In the genomic region with DNA sequence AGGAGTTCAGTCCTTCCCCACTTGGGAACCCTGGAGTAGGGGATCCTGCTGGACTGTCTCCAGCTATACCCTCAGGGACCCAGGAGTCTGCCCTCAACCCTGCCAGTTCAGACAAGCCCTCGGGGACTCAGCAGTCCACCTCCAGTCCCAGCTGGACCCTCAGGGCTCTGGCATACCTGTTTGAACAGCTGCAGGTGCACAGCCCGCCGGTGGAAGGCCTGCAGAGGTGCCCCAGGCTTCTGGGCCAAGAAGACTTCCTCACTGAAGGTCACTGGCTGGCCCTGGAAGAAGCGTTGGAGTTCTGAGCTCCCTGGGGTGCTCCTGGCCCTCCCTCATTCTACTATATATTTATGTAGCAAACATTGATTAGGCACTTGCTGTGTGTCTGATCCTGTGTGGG, we compare ENCODE assay signal across 24 cellular contexts. TPM values are rescaled to one million over a fixed set of nuclear protein-coding genes. Genes with fewer than 3 reads are reported as not detected.
DNase-seq lines count a peak whose midpoint lies in the region; ATAC-seq and TF ChIP-seq lines count a peak whose summit lies in the region.
"Had no signal": no experiment of that assay in that cellular context is flagged by ENCODE, and none has a peak within 500 bp of the region (broad histone marks: within the 10 kb centered on the region; RNA-seq: fewer than 3 reads in every experiment).

No MANE protein-coding gene starts in this region.

- H3K4me1 ChIP-seq in body of pancreas (peaks cover 30% of the 10 kb centered on the region), osteoblast (ENCODE audit: insufficient read depth, low read length) (no peaks in the 10 kb centered on the region), SK-N-SH (ENCODE audit: control insufficient read depth in 1 of 2, insufficient read depth in 2 of 2, low read depth in 1 of 2, low read length in 1 of 2) (peaks cover 0 to 14% of the 10 kb centered on the region in 2 experiments; a peak in 1 of 4 replicates), tibial nerve (peaks cover 0 to 18% (median 0%) of the 10 kb centered on the region in 4 donors)
- H3K4me1 ChIP-seq: HAP-1 had no signal

- H3K4me2 ChIP-seq in osteoblast (ENCODE audit: insufficient read depth, low read length) = no peak overlapping the region
- no peak overlapping the region for H3K4me2 ChIP-seq in SK-N-SH

- H3K79me2 ChIP-seq in osteoblast (ENCODE audit: insufficient read depth, low read length) (no peaks in the 10 kb centered on the region), SK-N-SH (ENCODE audit: insufficient read depth) (no peaks in the 10 kb centered on the region)

- H3K36me3 ChIP-seq in body of pancreas (replicated peaks in 1 of 2; ENCODE audit: insufficient read depth in 1 of 2, low read depth in 2 of 2) (no peaks in the 10 kb centered on the region), osteoblast (ENCODE audit: insufficient read depth, low read length) (no peaks in the 10 kb centered on the region), SK-N-SH (replicated peaks in 1 of 2; ENCODE audit: control insufficient read depth in 1 of 2, insufficient read depth in 2 of 2, low read length in 1 of 2) (no peaks in the 10 kb centered on the region), tibial nerve (no peaks in the 10 kb centered on the region)
- H3K36me3 ChIP-seq: HAP-1 had no signal

- no peaks in the 10 kb centered on the region for H3K9me3 ChIP-seq in body of pancreas
- H3K9me3 ChIP-seq in osteoblast (ENCODE audit: low read depth, low read length) = no peaks in the 10 kb centered on the region
- no peaks in the 10 kb centered on the region for H3K9me3 ChIP-seq in SK-N-SH
- H3K9me3 ChIP-seq in tibial nerve = no peaks in the 10 kb centered on the region
- H3K9me3 ChIP-seq: HAP-1 had no signal

- no peak for TF ChIP-seq EP300 in SK-N-SH (IDR thresholded peaks at IDR 0.05; ENCODE audit: borderline replicate concordance in 1 of 2, low read depth in 1 of 2, low read length in 1 of 2)
- no peak for TF ChIP-seq EP300 in tibial nerve (IDR thresholded peaks at IDR 0.05)

- TF ChIP-seq CTCF in body of pancreas (IDR thresholded peaks at IDR 0.05) (no peak), osteoblast (IDR thresholded peaks at IDR 0.05; ENCODE audit: extremely low read depth, low read depth, low read length) (no peak), SK-N-SH (IDR thresholded peaks at IDR 0.05) (no peak), foreskin fibroblast (IDR thresholded peaks at IDR 0.05; ENCODE audit: low read depth, low read length) (no peak), tibial nerve (IDR thresholded peaks at IDR 0.05) (no peak)

- H3K27me3 ChIP-seq in body of pancreas (no peaks in the 10 kb centered on the region), osteoblast (ENCODE audit: insufficient read depth, low read length) (peaks cover 9% of the 10 kb centered on the region), SK-N-SH (ENCODE audit: insufficient read depth) (peaks cover 37% of the 10 kb centered on the region), tibial nerve (peaks cover 0 to 31% of the 10 kb centered on the region in 2 donors)

- H3K9me2 ChIP-seq in SK-N-SH = no peaks in the 10 kb centered on the region

- H4K20me1 ChIP-seq in osteoblast (ENCODE audit: insufficient read depth, low read length) (no peaks in the 10 kb centered on the region), SK-N-SH (ENCODE audit: insufficient read depth) (no peaks in the 10 kb centered on the region)

- intact Hi-C loops in body of pancreas (cut with DNase I) = no loop called here

- H3K4me3 ChIP-seq in body of pancreas (no peak overlapping the region), osteoblast (ENCODE audit: insufficient read depth, low read length) (no peak overlapping the region), SK-N-SH (ENCODE audit: low read depth in 2 of 2, low read length in 1 of 2) (no peak overlapping the region), foreskin fibroblast (ENCODE audit: low read depth in 1 of 2, low read length in 2 of 2) (no peak overlapping the region), tibial nerve (no peak overlapping the region)
- H3K4me3 ChIP-seq: GM12878, HAP-1 had no signal

- DNase-seq in COLO668 (lab: John Stamatoyannopoulos, UW; ENCODE audit: unreplicated experiment) (peak; percentile 50), D341Med (ENCODE audit: low spot score) (peak; percentile 21), body of pancreas (peak in 3 of 4 donors; percentile 46 to 66 (median 66)), osteoblast (ENCODE audit: insufficient read length, low spot score, missing footprints) (peak; percentile 26), SK-N-SH (no peak), foreskin fibroblast (no peak), tibial nerve (ENCODE audit: low spot score in 2 of 2) (no peak)
- DNase-seq: Calu3; CD8-positive, alpha-beta T cell; DMS153; GOT3; IMR-90; KG1; MM.1S; NCI-H1694 treated with DMSO at 0.1 percent for 48 hours; NCI-H2081; NCI-H2227 treated with DMSO at 0.1 percent for 48 hours; NCI-H526 treated with DMSO at 0.1 percent for 48 hours had no signal

- TF ChIP-seq RAD21 in SK-N-SH (IDR thresholded peaks at IDR 0.05; ENCODE audit: low read length) = no peak

- 24 to 47% methylated on average over 2 to 4 of the region's 4 CpGs for WGBS in body of pancreas, 2 donors
- 67% methylated on average over 1 of the region's 4 CpGs for WGBS in SK-N-SH (ENCODE audit: low lambda C conversion rate)
- 67% methylated on average over 4 of the region's 4 CpGs for WGBS in tibial nerve, 2 donors

- no peak for ATAC-seq in body of pancreas
- ATAC-seq: CD8-positive, alpha-beta T cell; GM12878; SK-N-SH treated with all-trans-retinoic acid at 6 μM for 48 hours had no signal

- H3K9ac ChIP-seq in SK-N-SH = no peak overlapping the region

- CTCF ChIA-PET in SK-N-SH (lab: Yijun Ruan, JAX) = no interaction called here

- H3F3A ChIP-seq in SK-N-SH (replicated peaks; ENCODE audit: insufficient read depth) = no peaks in the 10 kb centered on the region

- peak overlapping the region in 3 of 4 donors; percentile 22 to 30 (median 29) for H3K27ac ChIP-seq in body of pancreas
- H3K27ac ChIP-seq in osteoblast (ENCODE audit: low read depth, low read length) = no peak overlapping the region
- no peak overlapping the region for H3K27ac ChIP-seq in SK-N-SH (ENCODE audit: low read depth in 2 of 2, low read length in 1 of 2)
- H3K27ac ChIP-seq in tibial nerve = no peak overlapping the region
- H3K27ac ChIP-seq: C4-2B had no signal

- no peak for TF ChIP-seq POLR2A in body of pancreas (IDR thresholded peaks at IDR 0.05)
- TF ChIP-seq POLR2A in tibial nerve (IDR thresholded peaks at IDR 0.05) = no peak

- H2AFZ ChIP-seq in osteoblast (ENCODE audit: low read length) (no peak overlapping the region), SK-N-SH (ENCODE audit: low read depth) (no peak overlapping the region)

- POLR2A ChIA-PET in SK-N-SH (lab: Yijun Ruan, JAX) = no interaction called here

TF ChIP-seq in SK-N-SH, 30 proteins besides CTCF, POLR2A, EP300 and RAD21 (continues in another document):
- no peak for TF ChIP-seq FOXM1 (IDR thresholded peaks at IDR 0.05; ENCODE audit: low read depth)
- no peak for TF ChIP-seq RXRA (IDR thresholded peaks at IDR 0.05; ENCODE audit: borderline replicate concordance, low read depth)
- TF ChIP-seq NRF1 (IDR thresholded peaks at IDR 0.05; ENCODE audit: low read depth, low read length) = no peak
- TF ChIP-seq RFX5 (IDR thresholded peaks at IDR 0.05; ENCODE audit: low read length) = no peak
- no peak for TF ChIP-seq POLR2AphosphoS5 (IDR thresholded peaks at IDR 0.05; ENCODE audit: low read depth, low read length)
- no peak for TF ChIP-seq MXI1 (IDR thresholded peaks at IDR 0.05; ENCODE audit: low read depth, low read length)

RNA-seq across cellular contexts. Expression of a gene that starts 8.6 kb away (rescaled TPM):
- total RNA-seq in body of pancreas (10 to 100 TPM; 35.8 to 37.6 TPM), osteoblast (not detected in 2 replicates), tibial nerve (not detected)
- not detected in 2 replicates for polyA plus RNA-seq in SK-N-SH (2012; rRNA removed)
- polyA plus RNA-seq in SK-N-SH (2012; cell fraction: cytosol; rRNA removed) = 0.01 TPM in 1 of 2 replicates, not detected in the other
- 0.06 TPM in 1 of 2 replicates, not detected in the other for polyA plus RNA-seq in SK-N-SH (2012; cell fraction: nucleus; rRNA removed)
- total RNA-seq: Daoy, IMR-90 had no signal
- polyA plus RNA-seq: IMR-90 had no signal

RNA-seq across cellular contexts. Expression of a gene that starts 8.9 kb away (rescaled TPM):
- total RNA-seq in body of pancreas (1 to 10 TPM; 1.0 to 1.3 TPM), osteoblast (not detected in 2 replicates), tibial nerve (1 to 10 TPM; 1.1 to 8.1 (median 2.5) TPM)
- polyA plus RNA-seq in SK-N-SH (2012; rRNA removed) = 0.05 and 0.11 TPM in 2 replicates
- polyA plus RNA-seq in SK-N-SH (2012; cell fraction: cytosol; rRNA removed) = 0.03 and 0.04 TPM in 2 replicates
- polyA plus RNA-seq in SK-N-SH (2012; cell fraction: nucleus; rRNA removed) = 0.08 and 0.12 TPM in 2 replicates
- total RNA-seq: Calu3, Daoy, IMR-90 had no signal
- polyA plus RNA-seq: IMR-90 had no signal

RNA-seq across cellular contexts. Expression of a gene that starts 13.1 kb away (rescaled TPM):
- total RNA-seq in body of pancreas (10 to 100 TPM; 11.5 to 49.3 TPM), osteoblast (22.8 and 23.6 TPM in 2 replicates), tibial nerve (10 to 100 TPM; 33.2 to 45.6 (median 42.4) TPM)
- polyA plus RNA-seq in SK-N-SH (2012; rRNA removed) = 9.4 and 10.9 TPM in 2 replicates
- polyA plus RNA-seq in SK-N-SH (2012; cell fraction: cytosol; rRNA removed) = 6.3 and 9.1 TPM in 2 replicates
- 27.1 and 28.0 TPM in 2 replicates for polyA plus RNA-seq in SK-N-SH (2012; cell fraction: nucleus; rRNA removed)

RNA-seq across cellular contexts. Expression of a gene that starts 29.4 kb away (rescaled TPM):
- total RNA-seq in body of pancreas (1 to 10 TPM; 3.0 to 3.4 TPM), osteoblast (not detected in 2 replicates), tibial nerve (10 to 100 TPM; 10.8 to 31.0 (median 22.1) TPM)
- 2.3 and 4.5 TPM in 2 replicates for polyA plus RNA-seq in SK-N-SH (2012; rRNA removed)
- 2.3 and 3.9 TPM in 2 replicates for polyA plus RNA-seq in SK-N-SH (2012; cell fraction: cytosol; rRNA removed)
- 2.4 and 3.2 TPM in 2 replicates for polyA plus RNA-seq in SK-N-SH (2012; cell fraction: nucleus; rRNA removed)
- total RNA-seq: IMR-90 had no signal
- polyA plus RNA-seq: IMR-90 had no signal

RNA-seq across cellular contexts. Expression of a gene that starts 39.1 kb away (rescaled TPM):
- not detected for total RNA-seq in body of pancreas
- not detected in 2 replicates for total RNA-seq in osteoblast
- polyA plus RNA-seq in SK-N-SH (2012; rRNA removed) = 0.06 and 0.12 TPM in 2 replicates
- polyA plus RNA-seq in SK-N-SH (2012; cell fraction: cytosol; rRNA removed) = 0.03 and 0.05 TPM in 2 replicates
- polyA plus RNA-seq in SK-N-SH (2012; cell fraction: nucleus; rRNA removed) = 0.25 and 0.31 TPM in 2 replicates
- under 1 TPM in 1 of 4 donors, not detected in 3; 0.63 TPM for total RNA-seq in tibial nerve
- total RNA-seq: CD8-positive, alpha-beta T cell; Daoy; IMR-90; NCI-H460 had no signal
- polyA plus RNA-seq: IMR-90 had no signal

Comparison
In these comparisons a context has a peak if more than half of its experiments do, and no peak if none do; other contexts are left out.
1. DNase-seq: peak in COLO668 (single experiment), D341Med (single experiment), body of pancreas (3 of 4) and osteoblast (single experiment); none in SK-N-SH (single experiment), foreskin fibroblast (0 of 2) and tibial nerve (0 of 2).
2. H3K27ac ChIP-seq: peak in body of pancreas (3 of 4); none in osteoblast (single experiment), SK-N-SH (0 of 2) and tibial nerve (0 of 4).
3. RNA of a gene that starts 8.6 kb away (total RNA-seq): 35.8 to 37.6 TPM in body of pancreas; not detected in osteoblast and not detected in tibial nerve; every median in the first group is over 10 times any median in the second.